In the genomic region with DNA sequence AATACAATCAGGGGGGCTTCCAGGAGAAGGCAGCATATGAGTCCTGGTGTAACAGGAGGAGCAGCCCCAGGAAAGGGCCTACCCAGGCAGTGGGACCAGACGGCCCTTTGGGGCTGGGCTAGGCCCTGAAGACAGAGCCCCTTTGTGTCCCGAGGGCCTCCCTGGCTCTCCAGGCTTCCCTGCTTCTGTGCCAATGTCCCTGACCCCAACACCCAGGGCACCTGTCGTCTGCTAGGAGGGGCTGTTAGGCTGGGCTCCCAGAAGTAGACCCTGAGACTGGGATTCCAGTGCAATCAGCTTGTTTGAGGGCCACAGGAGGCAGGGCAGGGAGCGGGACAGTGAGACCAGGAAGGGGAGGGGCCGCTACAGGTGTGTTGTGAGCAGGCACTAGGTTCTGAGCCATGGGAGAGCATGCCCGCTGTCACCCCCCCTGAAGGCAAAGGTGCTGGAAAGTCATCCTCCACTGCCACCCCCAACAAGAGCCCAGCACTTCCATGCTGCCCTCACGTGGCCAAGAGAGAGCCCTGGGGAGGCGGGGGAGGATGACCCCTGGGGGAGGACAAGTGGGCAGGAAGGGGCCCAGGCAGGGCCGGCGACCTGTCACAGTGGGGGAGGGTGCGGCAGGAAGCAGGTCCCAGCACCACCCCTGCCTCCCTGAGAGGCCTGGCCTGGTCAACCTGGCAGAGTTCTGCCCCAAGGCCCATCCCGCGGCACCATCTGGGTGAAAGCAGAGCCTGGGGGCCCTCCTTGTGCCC, we compare ENCODE assay signal across 19 cellular contexts.
"Had no signal": no experiment of that assay in that cellular context is flagged by ENCODE, and none has a peak within 500 bp of the region (broad histone marks: within the 10 kb centered on the region; RNA-seq: fewer than 3 reads in every experiment).

No MANE protein-coding gene starts in this region.

- H3K36me3 ChIP-seq: adrenal gland, esophagus squamous epithelium, prostate gland, tibial nerve, uterus had no signal

- H3K27me3 ChIP-seq: adrenal gland, uterus had no signal

- ATAC-seq: right cardiac atrium had no signal

- FAIRE-seq: astrocyte, bronchial epithelial cell, endothelial cell of umbilical vein had no signal

- H3K4me1 ChIP-seq: prostate gland had no signal

- H3K9me3 ChIP-seq: adrenal gland, esophagus squamous epithelium, prostate gland, tibial nerve, uterus had no signal

- H3K4me3 ChIP-seq: adrenal gland, esophagus squamous epithelium, prostate gland, tibial nerve, uterus had no signal

- H3K27ac ChIP-seq: adrenal gland, esophagus squamous epithelium, prostate gland, tibial nerve, uterus had no signal

- DNase-seq: activated CD4-positive, alpha-beta T cell treated with anti-CD3 and anti-CD28 coated beads, Interleukin-2, amount 50 U/mL, for 1 hour; activated CD4-positive, CD25-positive, alpha-beta regulatory T cell treated with anti-CD3 and anti-CD28 coated beads, Interleukin-2, amount 50 U/mL, for 72 hours; activated CD8-positive, alpha-beta memory T cell treated with anti-CD3 and anti-CD28 coated beads, Interleukin-2, amount 50 U/mL, for 4 hours; activated gamma-delta T cell; activated T-cell treated with anti-CD3 and anti-CD28 coated beads, Interleukin-2, amount 50 U/mL, for 48 hours; adrenal gland; cerebellar nuclear complex; effector CD8-positive, alpha-beta T cell; esophagus squamous epithelium; stimulated activated CD4-positive, alpha-beta T cell treated with anti-CD3 and anti-CD28 coated beads, Interleukin-2, amount 100 ng/mL, for 24 hours; stimulated activated naive CD4-positive, alpha-beta T cell treated with Interleukin-2 at 50 U/mL for 16 hours; T1000; uterus had no signal
